ENCODE assay signal across 2 cellular contexts in genomic region chr3:127443581-127444375, GRCh38.
TF ChIP-seq lines count a peak whose summit lies in the region.

No MANE protein-coding gene starts in this region.

TF ChIP-seq in HepG2, 621 proteins besides CTCF, POLR2A, EP300 and RAD21 (continues in another document):
- no peak for TF ChIP-seq KIAA2018 (CRISPR knock-in tag; IDR thresholded peaks at IDR 0.05; ENCODE audit: borderline replicate concordance)
- no peak for TF ChIP-seq ZNF383 (CRISPR knock-in tag; IDR thresholded peaks at IDR 0.05; ENCODE audit: borderline replicate concordance)
- TF ChIP-seq ZNF816 (CRISPR knock-in tag; IDR thresholded peaks at IDR 0.05; ENCODE audit: borderline replicate concordance): no peak
- no peak for TF ChIP-seq ATF3 (CRISPR knock-in tag; IDR thresholded peaks at IDR 0.05)
- no peak for TF ChIP-seq PHF20 (CRISPR knock-in tag; IDR thresholded peaks at IDR 0.05)
- TF ChIP-seq CREB1 (IDR thresholded peaks at IDR 0.05): no peak
- no peak for TF ChIP-seq CREB1 (CRISPR knock-in tag; IDR thresholded peaks at IDR 0.05)
- TF ChIP-seq RBAK (CRISPR knock-in tag; IDR thresholded peaks at IDR 0.05): no peak
- TF ChIP-seq ZFYVE20 (CRISPR knock-in tag; IDR thresholded peaks at IDR 0.05; ENCODE audit: borderline replicate concordance, low read depth): no peak
- TF ChIP-seq CHD4 (IDR thresholded peaks at IDR 0.05; ENCODE audit: borderline replicate concordance, low read length): no peak
- TF ChIP-seq, protein P1, sequence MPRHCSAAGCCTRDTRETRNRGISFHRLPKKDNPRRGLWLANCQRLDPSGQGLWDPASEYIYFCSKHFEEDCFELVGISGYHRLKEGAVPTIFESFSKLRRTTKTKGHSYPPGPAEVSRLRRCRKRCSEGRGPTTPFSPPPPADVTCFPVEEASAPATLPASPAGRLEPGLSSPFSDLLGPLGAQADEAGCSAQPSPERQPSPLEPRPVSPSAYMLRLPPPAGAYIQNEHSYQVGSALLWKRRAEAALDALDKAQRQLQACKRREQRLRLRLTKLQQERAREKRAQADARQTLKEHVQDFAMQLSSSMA (CRISPR knock-in tag; IDR thresholded peaks at IDR 0.05): no peak
- no peak for TF ChIP-seq FOXM1 (CRISPR knock-in tag; IDR thresholded peaks at IDR 0.05)

TF ChIP-seq in H1, 55 proteins besides CTCF, POLR2A, EP300 and RAD21:
- TF ChIP-seq ZNF274 (IDR thresholded peaks at IDR 0.05; ENCODE audit: borderline replicate concordance, extremely low read depth, low read length) (no peak), BACH1 (IDR thresholded peaks at IDR 0.05; ENCODE audit: low read length) (no peak), HDAC6 (IDR thresholded peaks at IDR 0.05; ENCODE audit: low read depth, low read length) (no peak), EZH2 (IDR thresholded peaks at IDR 0.05; ENCODE audit: low read depth, low read length, severe bottlenecking) (no peak), KDM4A (IDR thresholded peaks at IDR 0.05; ENCODE audit: low read depth, low read length, severe bottlenecking) (no peak), NRF1 (IDR thresholded peaks at IDR 0.05; ENCODE audit: low read depth, low read length) (no peak), TBP (IDR thresholded peaks at IDR 0.05; ENCODE audit: low read depth, low read length) (no peak), EGR1 (IDR thresholded peaks at IDR 0.05; ENCODE audit: borderline replicate concordance, low read depth, low read length) (no peak), POLR2AphosphoS5 (IDR thresholded peaks at IDR 0.05; ENCODE audit: low read depth, low read length) (no peak), JUN (IDR thresholded peaks at IDR 0.05; ENCODE audit: low read depth, low read length) (no peak), CHD2 (IDR thresholded peaks at IDR 0.05; ENCODE audit: low read length) (no peak), CHD1 (IDR thresholded peaks at IDR 0.05; ENCODE audit: low read depth, low read length) (no peak), TAF1 (IDR thresholded peaks at IDR 0.05; ENCODE audit: low read depth, low read length) (no peak), CBX8 (IDR thresholded peaks at IDR 0.05; ENCODE audit: borderline replicate concordance, low read depth, low read length) (no peak), SUZ12 (IDR thresholded peaks at IDR 0.05; ENCODE audit: low read length) (no peak)
- TF ChIP-seq, protein P2, sequence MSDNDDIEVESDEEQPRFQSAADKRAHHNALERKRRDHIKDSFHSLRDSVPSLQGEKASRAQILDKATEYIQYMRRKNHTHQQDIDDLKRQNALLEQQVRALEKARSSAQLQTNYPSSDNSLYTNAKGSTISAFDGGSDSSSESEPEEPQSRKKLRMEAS (IDR thresholded peaks at IDR 0.05): no peak
- TF ChIP-seq, protein P3, sequence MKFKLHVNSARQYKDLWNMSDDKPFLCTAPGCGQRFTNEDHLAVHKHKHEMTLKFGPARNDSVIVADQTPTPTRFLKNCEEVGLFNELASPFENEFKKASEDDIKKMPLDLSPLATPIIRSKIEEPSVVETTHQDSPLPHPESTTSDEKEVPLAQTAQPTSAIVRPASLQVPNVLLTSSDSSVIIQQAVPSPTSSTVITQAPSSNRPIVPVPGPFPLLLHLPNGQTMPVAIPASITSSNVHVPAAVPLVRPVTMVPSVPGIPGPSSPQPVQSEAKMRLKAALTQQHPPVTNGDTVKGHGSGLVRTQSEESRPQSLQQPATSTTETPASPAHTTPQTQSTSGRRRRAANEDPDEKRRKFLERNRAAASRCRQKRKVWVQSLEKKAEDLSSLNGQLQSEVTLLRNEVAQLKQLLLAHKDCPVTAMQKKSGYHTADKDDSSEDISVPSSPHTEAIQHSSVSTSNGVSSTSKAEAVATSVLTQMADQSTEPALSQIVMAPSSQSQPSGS (IDR thresholded peaks at IDR 0.05; ENCODE audit: low read length): no peak
